ENCODE assay signal across 1 cellular context in the genomic region with DNA sequence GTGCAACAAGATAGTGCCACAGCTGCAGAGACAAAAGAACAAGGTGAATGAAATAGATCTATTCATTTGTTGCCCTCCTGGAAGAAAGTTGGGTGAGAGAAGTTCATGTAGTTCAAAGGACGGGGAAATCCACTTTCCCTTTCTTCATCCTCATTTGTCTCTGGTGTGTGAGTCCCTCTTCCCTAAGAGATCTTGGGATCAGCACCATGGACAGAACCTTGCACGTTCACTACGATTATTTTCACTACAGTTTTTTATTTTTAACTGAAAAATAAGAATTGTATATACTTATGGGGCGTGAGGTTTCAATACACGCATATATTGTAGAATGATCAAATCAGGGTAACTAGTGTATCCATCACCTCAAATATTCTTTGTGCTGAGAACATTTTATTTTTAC.
TF ChIP-seq lines count a peak whose summit lies in the region.

No MANE protein-coding gene starts in this region.

TF ChIP-seq in K562, 482 proteins besides CTCF, POLR2A, EP300 and RAD21:
- TF ChIP-seq, protein P1, sequence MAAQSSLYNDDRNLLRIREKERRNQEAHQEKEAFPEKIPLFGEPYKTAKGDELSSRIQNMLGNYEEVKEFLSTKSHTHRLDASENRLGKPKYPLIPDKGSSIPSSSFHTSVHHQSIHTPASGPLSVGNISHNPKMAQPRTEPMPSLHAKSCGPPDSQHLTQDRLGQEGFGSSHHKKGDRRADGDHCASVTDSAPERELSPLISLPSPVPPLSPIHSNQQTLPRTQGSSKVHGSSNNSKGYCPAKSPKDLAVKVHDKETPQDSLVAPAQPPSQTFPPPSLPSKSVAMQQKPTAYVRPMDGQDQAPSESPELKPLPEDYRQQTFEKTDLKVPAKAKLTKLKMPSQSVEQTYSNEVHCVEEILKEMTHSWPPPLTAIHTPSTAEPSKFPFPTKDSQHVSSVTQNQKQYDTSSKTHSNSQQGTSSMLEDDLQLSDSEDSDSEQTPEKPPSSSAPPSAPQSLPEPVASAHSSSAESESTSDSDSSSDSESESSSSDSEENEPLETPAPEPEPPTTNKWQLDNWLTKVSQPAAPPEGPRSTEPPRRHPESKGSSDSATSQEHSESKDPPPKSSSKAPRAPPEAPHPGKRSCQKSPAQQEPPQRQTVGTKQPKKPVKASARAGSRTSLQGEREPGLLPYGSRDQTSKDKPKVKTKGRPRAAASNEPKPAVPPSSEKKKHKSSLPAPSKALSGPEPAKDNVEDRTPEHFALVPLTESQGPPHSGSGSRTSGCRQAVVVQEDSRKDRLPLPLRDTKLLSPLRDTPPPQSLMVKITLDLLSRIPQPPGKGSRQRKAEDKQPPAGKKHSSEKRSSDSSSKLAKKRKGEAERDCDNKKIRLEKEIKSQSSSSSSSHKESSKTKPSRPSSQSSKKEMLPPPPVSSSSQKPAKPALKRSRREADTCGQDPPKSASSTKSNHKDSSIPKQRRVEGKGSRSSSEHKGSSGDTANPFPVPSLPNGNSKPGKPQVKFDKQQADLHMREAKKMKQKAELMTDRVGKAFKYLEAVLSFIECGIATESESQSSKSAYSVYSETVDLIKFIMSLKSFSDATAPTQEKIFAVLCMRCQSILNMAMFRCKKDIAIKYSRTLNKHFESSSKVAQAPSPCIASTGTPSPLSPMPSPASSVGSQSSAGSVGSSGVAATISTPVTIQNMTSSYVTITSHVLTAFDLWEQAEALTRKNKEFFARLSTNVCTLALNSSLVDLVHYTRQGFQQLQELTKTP (IDR thresholded peaks at IDR 0.05; ENCODE audit: low read depth in 1 of 2, partially characterized antibody in 2 of 2): peak in 1 of 2 experiments; percentile 33
- no peak for TF ChIP-seq TCF3 (CRISPR knock-in tag; IDR thresholded peaks at IDR 0.05)
- TF ChIP-seq POLR3A (IDR thresholded peaks at IDR 0.05; ENCODE audit: borderline replicate concordance, extremely low read depth, insufficient read depth, insufficient read length): no peak
- no peak for TF ChIP-seq ZFP30 (CRISPR knock-in tag; IDR thresholded peaks at IDR 0.05; ENCODE audit: borderline replicate concordance)
- TF ChIP-seq REST (CRISPR knock-in tag; IDR thresholded peaks at IDR 0.05; ENCODE audit: low read depth): peak; percentile 87
- no peak for TF ChIP-seq ELF2 (CRISPR knock-in tag; IDR thresholded peaks at IDR 0.05)
- TF ChIP-seq STAG1 (CRISPR knock-in tag; IDR thresholded peaks at IDR 0.05; ENCODE audit: borderline replicate concordance): no peak
- TF ChIP-seq MIER1 (IDR thresholded peaks at IDR 0.05; ENCODE audit: low read depth): peak; percentile 91
- TF ChIP-seq EHMT2 (IDR thresholded peaks at IDR 0.05): peak; percentile 95
- no peak for TF ChIP-seq HDAC2 (IDR thresholded peaks at IDR 0.05)
- no peak for TF ChIP-seq ZNF584 (CRISPR knock-in tag; IDR thresholded peaks at IDR 0.05; ENCODE audit: low read depth)
- TF ChIP-seq DNMT1 (IDR thresholded peaks at IDR 0.05): no peak
- no peak for TF ChIP-seq ZBTB1 (CRISPR knock-in tag; IDR thresholded peaks at IDR 0.05; ENCODE audit: borderline replicate concordance, low read depth)
- TF ChIP-seq, protein P2, sequence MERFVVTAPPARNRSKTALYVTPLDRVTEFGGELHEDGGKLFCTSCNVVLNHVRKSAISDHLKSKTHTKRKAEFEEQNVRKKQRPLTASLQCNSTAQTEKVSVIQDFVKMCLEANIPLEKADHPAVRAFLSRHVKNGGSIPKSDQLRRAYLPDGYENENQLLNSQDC (CRISPR knock-in tag; IDR thresholded peaks at IDR 0.05): no peak
- TF ChIP-seq, protein P3, sequence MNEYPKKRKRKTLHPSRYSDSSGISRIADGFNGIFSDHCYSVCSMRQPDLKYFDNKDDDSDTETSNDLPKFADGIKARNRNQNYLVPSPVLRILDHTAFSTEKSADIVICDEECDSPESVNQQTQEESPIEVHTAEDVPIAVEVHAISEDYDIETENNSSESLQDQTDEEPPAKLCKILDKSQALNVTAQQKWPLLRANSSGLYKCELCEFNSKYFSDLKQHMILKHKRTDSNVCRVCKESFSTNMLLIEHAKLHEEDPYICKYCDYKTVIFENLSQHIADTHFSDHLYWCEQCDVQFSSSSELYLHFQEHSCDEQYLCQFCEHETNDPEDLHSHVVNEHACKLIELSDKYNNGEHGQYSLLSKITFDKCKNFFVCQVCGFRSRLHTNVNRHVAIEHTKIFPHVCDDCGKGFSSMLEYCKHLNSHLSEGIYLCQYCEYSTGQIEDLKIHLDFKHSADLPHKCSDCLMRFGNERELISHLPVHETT (CRISPR knock-in tag; conservative IDR thresholded peaks at IDR 0.05 in 1 of 2, IDR thresholded peaks at IDR 0.05 in 1 of 2): no peak
- TF ChIP-seq NEUROD1 (IDR thresholded peaks at IDR 0.05; ENCODE audit: borderline replicate concordance, low read depth, low read length, partially characterized antibody): no peak
- TF ChIP-seq, protein P4, sequence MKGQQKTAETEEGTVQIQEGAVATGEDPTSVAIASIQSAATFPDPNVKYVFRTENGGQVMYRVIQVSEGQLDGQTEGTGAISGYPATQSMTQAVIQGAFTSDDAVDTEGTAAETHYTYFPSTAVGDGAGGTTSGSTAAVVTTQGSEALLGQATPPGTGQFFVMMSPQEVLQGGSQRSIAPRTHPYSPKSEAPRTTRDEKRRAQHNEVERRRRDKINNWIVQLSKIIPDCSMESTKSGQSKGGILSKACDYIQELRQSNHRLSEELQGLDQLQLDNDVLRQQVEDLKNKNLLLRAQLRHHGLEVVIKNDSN (CRISPR knock-in tag; IDR thresholded peaks at IDR 0.05): no peak
